Comparison of ENCODE assay signal across 10 cellular contexts in the genomic region with DNA sequence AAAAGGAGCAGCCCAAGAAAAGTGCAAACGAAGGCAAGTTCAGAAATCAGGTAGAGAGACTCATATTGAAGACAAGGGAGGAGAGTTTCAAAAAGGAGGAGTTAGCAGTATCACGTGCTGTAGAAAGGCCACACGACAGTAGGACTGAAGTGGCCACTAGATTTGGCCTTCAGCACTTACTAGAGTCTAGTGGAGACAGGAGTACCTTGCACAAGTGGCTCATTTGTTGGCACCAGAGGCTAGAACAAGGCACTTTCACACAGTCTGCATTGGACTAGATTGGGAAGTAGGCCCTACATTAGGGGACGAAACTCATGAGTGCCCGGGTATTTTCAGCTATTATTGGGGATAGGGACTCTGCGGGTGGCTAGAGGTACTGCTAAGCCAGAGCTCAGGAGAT. TPM values are rescaled to one million over a fixed set of nuclear protein-coding genes. Genes with fewer than 3 reads are reported as not detected.
DNase-seq lines count a peak whose midpoint lies in the region; ATAC-seq, FAIRE-seq and TF ChIP-seq lines count a peak whose summit lies in the region.
"Had no signal": no experiment of that assay in that cellular context is flagged by ENCODE, and none has a peak within 500 bp of the region (broad histone marks: within the 10 kb centered on the region; RNA-seq: fewer than 3 reads in every experiment).

No MANE protein-coding gene starts in this region.

- peaks cover 5% of the 10 kb centered on the region for H3K36me3 Mint-ChIP-seq in activated naive CD4-positive, alpha-beta T cell treated with anti-CD3 and anti-CD28 coated beads, Interleukin-2, amount 10 ng/mL, durations not matched to agents 7 days and 5 days
- H3K36me3 Mint-ChIP-seq in activated B cell treated with CpG ODN at 0.5 μM for 24 hours (ENCODE audit: low read depth) (no peaks in the 10 kb centered on the region), memory B cell (no peaks in the 10 kb centered on the region)

- H3K4me3 Mint-ChIP-seq in activated naive CD4-positive, alpha-beta T cell treated with anti-CD3 and anti-CD28 coated beads, Interleukin-2, amount 10 ng/mL, durations not matched to agents 7 days and 5 days, result peak overlapping the region; percentile 88
- H3K4me3 Mint-ChIP-seq in activated B cell treated with CpG ODN at 0.5 μM for 24 hours (peak overlapping the region; percentile 94), memory B cell (peak overlapping the region; percentile 87)

- no peak overlapping the region for H3K27ac Mint-ChIP-seq in activated naive CD4-positive, alpha-beta T cell treated with anti-CD3 and anti-CD28 coated beads, Interleukin-2, amount 10 ng/mL, durations not matched to agents 7 days and 5 days
- peak overlapping the region; percentile 95 for H3K27ac Mint-ChIP-seq in activated B cell treated with CpG ODN at 0.5 μM for 24 hours
- H3K27ac Mint-ChIP-seq in memory B cell, result peak overlapping the region; percentile 88

- peaks cover 37% of the 10 kb centered on the region for H3K4me1 Mint-ChIP-seq in activated naive CD4-positive, alpha-beta T cell treated with anti-CD3 and anti-CD28 coated beads, Interleukin-2, amount 10 ng/mL, durations not matched to agents 7 days and 5 days
- H3K4me1 Mint-ChIP-seq in activated B cell treated with CpG ODN at 0.5 μM for 24 hours (peaks cover 40% of the 10 kb centered on the region), memory B cell (peaks cover 29% of the 10 kb centered on the region)

- intact Hi-C loops in activated B cell treated with CpG ODN at 0.5 μM for 24 hours (cut with micrococcal nuclease) (no loop called here), stomach (cut with DNase I; ENCODE audit: low total_unique reads) (no loop called here), pancreas (cut with DNase I) (no loop called here)

- H3K4me1 ChIP-seq in upper lobe of left lung (peaks cover 25 to 36% (median 29%) of the 10 kb centered on the region in 4 donors), stomach (peaks cover 12 to 35% (median 33%) of the 10 kb centered on the region in 4 donors), pancreas (peaks cover 4 to 30% (median 12%) of the 10 kb centered on the region in 3 donors)

- WGBS in upper lobe of left lung, 2 donors, result 66 to 70% methylated on average over 6 of the region's 6 CpGs
- WGBS in stomach, 5 donors, result 88 to 93% (median 90%) methylated on average over 6 of the region's 6 CpGs
- 92 to 93% methylated on average over 6 of the region's 6 CpGs for WGBS in pancreas, 2 donors

- no peaks in the 10 kb centered on the region for H3K27me3 ChIP-seq in upper lobe of left lung
- no peaks in the 10 kb centered on the region for H3K27me3 ChIP-seq in stomach
- no peaks in the 10 kb centered on the region for H3K27me3 ChIP-seq in pancreas

- H3K9me3 ChIP-seq in upper lobe of left lung (no peaks in the 10 kb centered on the region), stomach (no peaks in the 10 kb centered on the region), pancreas (no peaks in the 10 kb centered on the region)

- no peak for FAIRE-seq in pancreas (lab: Jason Lieb, UNC)
- FAIRE-seq: frontal cortex had no signal

- H3K36me3 ChIP-seq in upper lobe of left lung, result no peaks in the 10 kb centered on the region
- H3K36me3 ChIP-seq in stomach, result no peaks in the 10 kb centered on the region
- no peaks in the 10 kb centered on the region for H3K36me3 ChIP-seq in pancreas

- peak in 1 of 4 donors; percentile 17 for TF ChIP-seq EP300 in upper lobe of left lung (IDR thresholded peaks at IDR 0.05)
- TF ChIP-seq EP300 in stomach (IDR thresholded peaks at IDR 0.05), result no peak

- ATAC-seq in activated B cell treated with CpG ODN at 0.5 μM for 24 hours (ENCODE audit: low read depth) (no peak), memory B cell (ENCODE audit: low read depth) (no peak), upper lobe of left lung (ENCODE audit: low FRiP score in 2 of 2) (peak in 1 of 2 donors; percentile 75), pancreas (no peak)
- ATAC-seq: Right ventricle myocardium inferior had no signal

- DNase-seq in activated naive CD4-positive, alpha-beta T cell treated with anti-CD3 and anti-CD28 coated beads, Interleukin-2, amount 10 ng/mL, durations not matched to agents 7 days and 5 days, result no peak
- DNase-seq in activated naive CD4-positive, alpha-beta T cell treated with anti-CD3 and anti-CD28 coated beads, Interleukin-2, amount 50 U/mL, for 16 hours, result no peak
- no peak for DNase-seq in activated B cell treated with CpG ODN at 0.5 μM for 24 hours
- no peak for DNase-seq in memory B cell (ENCODE audit: low spot score in 2 of 2)
- DNase-seq in upper lobe of left lung, result peak in 1 of 2 donors; percentile 83
- DNase-seq in NOMO-1 (lab: John Stamatoyannopoulos, UW; ENCODE audit: unreplicated experiment in 2 of 2), result no peak
- DNase-seq in stomach, result no peak
- DNase-seq in pancreas, result no peak

- POLR2A ChIA-PET in activated B cell treated with CpG ODN at 0.5 μM for 24 hours (lab: Charles Lee), result no interaction called here

- peak in 1 of 4 donors; percentile 21 for TF ChIP-seq POLR2A in upper lobe of left lung (IDR thresholded peaks at IDR 0.05)
- TF ChIP-seq POLR2A in stomach (IDR thresholded peaks at IDR 0.05), result no peak

- TF ChIP-seq CTCF in activated B cell treated with CpG ODN at 0.5 μM for 24 hours (IDR thresholded peaks at IDR 0.05) (no peak), upper lobe of left lung (IDR thresholded peaks at IDR 0.05) (no peak), stomach (IDR thresholded peaks at IDR 0.05) (no peak), pancreas (IDR thresholded peaks at IDR 0.05) (no peak)

- no peaks in the 10 kb centered on the region for H3K9me3 Mint-ChIP-seq in activated naive CD4-positive, alpha-beta T cell treated with anti-CD3 and anti-CD28 coated beads, Interleukin-2, amount 10 ng/mL, durations not matched to agents 7 days and 5 days
- H3K9me3 Mint-ChIP-seq in activated B cell treated with CpG ODN at 0.5 μM for 24 hours (no peaks in the 10 kb centered on the region), memory B cell (no peaks in the 10 kb centered on the region)

- peaks cover 15% of the 10 kb centered on the region for H3K27me3 Mint-ChIP-seq in activated naive CD4-positive, alpha-beta T cell treated with anti-CD3 and anti-CD28 coated beads, Interleukin-2, amount 10 ng/mL, durations not matched to agents 7 days and 5 days
- H3K27me3 Mint-ChIP-seq in activated B cell treated with CpG ODN at 0.5 μM for 24 hours (no peaks in the 10 kb centered on the region), memory B cell (no peaks in the 10 kb centered on the region)

- H3K27ac ChIP-seq in upper lobe of left lung, result peak overlapping the region; percentile 89 to 97 (median 94)
- H3K27ac ChIP-seq in stomach, result peak overlapping the region in 2 of 5 donors; percentile 91 to 96
- peak overlapping the region in 1 of 4 donors; percentile 91 for H3K27ac ChIP-seq in pancreas

- CTCF ChIA-PET in activated naive CD4-positive, alpha-beta T cell treated with anti-CD3 and anti-CD28 coated beads, Interleukin-2, amount 10 ng/mL, durations not matched to agents 7 days and 5 days (lab: Charles Lee), result no interaction called here
- CTCF ChIA-PET in activated B cell treated with CpG ODN at 0.5 μM for 24 hours (lab: Charles Lee), result interaction anchor here (0.5 kb wide), 1 partner anchor 103 kb away, joined by 3 read pairs; no protein-coding TSS in a partner anchor

- H3K4me3 ChIP-seq in upper lobe of left lung (peak overlapping the region in 1 of 4 donors; percentile 94), stomach (no peak overlapping the region), pancreas (no peak overlapping the region)

RNA-seq across cellular contexts. Expression of gene NCOA1, which starts 1.6 kb away (rescaled TPM):
- 44.9 and 49.5 TPM in 2 replicates for total RNA-seq in activated B cell treated with CpG ODN at 0.5 μM for 24 hours
- total RNA-seq in upper lobe of left lung, result 10 to 100 TPM; 38.3 to 68.1 (median 42.5) TPM
- 100 to 1,000 TPM in 1 of 5 donors, 10 to 100 TPM in 4; 24.5 to 223 (median 59.1) TPM for total RNA-seq in stomach
- polyA plus RNA-seq in stomach, result 10 to 100 TPM in 1 of 3 donors, 1 to 10 TPM in 2; 7.3 to 10.7 (median 8.3) TPM
- total RNA-seq in pancreas, result 10 to 100 TPM; 14.9 to 27.0 (median 17.8) TPM
- 10 to 100 TPM in 1 of 2 donors, 1 to 10 TPM in 1; 6.2 to 10.9 TPM for polyA plus RNA-seq in pancreas
